In genomic region chr1:116182019-116182714, GRCh38 we compare ENCODE assay signal across 1 cellular context.
TF ChIP-seq lines count a peak whose summit lies in the region.

No MANE protein-coding gene starts in this region.

TF ChIP-seq in SK-N-SH, 30 proteins besides CTCF, POLR2A, EP300 and RAD21 (continued from another document):
- TF ChIP-seq NFIC (IDR thresholded peaks at IDR 0.05; ENCODE audit: borderline replicate concordance) (no peak), TCF12 (IDR thresholded peaks at IDR 0.05) (no peak), JUND (IDR thresholded peaks at IDR 0.05) (no peak), ELF1 (IDR thresholded peaks at IDR 0.05) (no peak), MEF2A (IDR thresholded peaks at IDR 0.05; ENCODE audit: borderline replicate concordance, low read depth) (no peak)
TF ChIP-seq in SK-N-SH: peak in this region for 0.
